13 cellular contexts compared by ENCODE assay signal in the genomic region with DNA sequence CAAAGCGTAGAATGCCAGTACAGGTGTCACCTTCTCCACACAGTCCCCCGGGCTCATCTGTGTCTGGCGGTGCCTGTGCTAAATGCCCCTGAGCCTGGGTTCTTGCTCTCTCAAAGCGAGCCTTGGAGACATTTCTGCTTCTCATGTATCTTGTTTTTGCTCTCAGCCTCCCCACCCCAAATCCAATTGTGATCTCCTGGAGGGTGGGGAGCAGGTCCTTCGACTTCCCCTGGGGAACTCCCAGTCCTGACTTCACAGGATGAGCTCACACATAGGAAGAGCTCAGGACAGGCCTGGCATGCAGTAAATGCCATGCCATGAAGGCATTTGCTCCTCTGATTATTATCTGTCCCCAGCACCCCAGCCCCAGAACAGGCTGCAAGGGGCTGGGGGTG. TPM values are rescaled to one million over a fixed set of nuclear protein-coding genes. Genes with fewer than 3 reads are reported as not detected.
A peak's percentile ranks its signal among the peaks of the same experiment; 100 is the strongest.
DNase-seq lines count a peak whose midpoint lies in the region; ATAC-seq and TF ChIP-seq lines count a peak whose summit lies in the region.
"Had no signal": no experiment of that assay in that cellular context is flagged by ENCODE, and none has a peak within 500 bp of the region (broad histone marks: within the 10 kb centered on the region; RNA-seq: fewer than 3 reads in every experiment).

No MANE protein-coding gene starts in this region.

- no peak for TF ChIP-seq POLR2A in heart left ventricle (IDR thresholded peaks at IDR 0.05)

- intact Hi-C loops in activated CD4-positive, alpha-beta T cell treated with anti-CD3 and anti-CD28 coated beads, Interleukin-2, amount 10 ng/mL, durations not matched to agents 24 days and 14 days (cut with micrococcal nuclease): no loop called here
- intact Hi-C loops in heart left ventricle (cut with DNase I): loop anchor here in 2 of 10 donors (5.0 to 10.0 kb wide), 2 partner anchors 55 to 248 kb away; no protein-coding TSS in a partner anchor

- H3K9me3 ChIP-seq in SK-N-MC (ENCODE audit: low read depth, low read length) (no peaks in the 10 kb centered on the region), heart left ventricle (no peaks in the 10 kb centered on the region)
- H3K9me3 ChIP-seq: uterus had no signal

- H3K36me3 Mint-ChIP-seq in activated CD4-positive, alpha-beta T cell treated with anti-CD3 and anti-CD28 coated beads, Interleukin-2, amount 10 ng/mL, durations not matched to agents 24 days and 14 days (ENCODE audit: low read depth): peaks cover 17% of the 10 kb centered on the region
- peaks cover 12% of the 10 kb centered on the region for H3K36me3 Mint-ChIP-seq in effector memory CD8-positive, alpha-beta T cell (ENCODE audit: insufficient read depth)
- H3K36me3 Mint-ChIP-seq in stimulated activated naive B cell treated with anti-CD40 and anti-IgM and Interleukin-4, amounts not matched to agents 10 μg/mL and 1 μg/mL and 100 μg/mL, for 72 hours: peaks cover 0 to 8% of the 10 kb centered on the region in 2 donors

- H3K4me1 Mint-ChIP-seq in activated CD4-positive, alpha-beta T cell treated with anti-CD3 and anti-CD28 coated beads, Interleukin-2, amount 10 ng/mL, durations not matched to agents 24 days and 14 days: peaks cover 63% of the 10 kb centered on the region
- peaks cover 58 to 68% of the 10 kb centered on the region in 2 donors for H3K4me1 Mint-ChIP-seq in effector memory CD8-positive, alpha-beta T cell (ENCODE audit: low read depth in 2 of 2)
- H3K4me1 Mint-ChIP-seq in stimulated activated naive B cell treated with anti-CD40 and anti-IgM and Interleukin-4, amounts not matched to agents 10 μg/mL and 1 μg/mL and 100 μg/mL, for 72 hours: peaks cover 46 to 52% of the 10 kb centered on the region in 2 donors

- H3K9ac ChIP-seq in SK-N-MC (ENCODE audit: insufficient read length): peak overlapping the region; percentile 20

- H3K4me3 ChIP-seq in SK-N-MC (no peak overlapping the region), heart left ventricle (no peak overlapping the region)
- H3K4me3 ChIP-seq: uterus had no signal

- DNase-seq in activated CD4-positive, alpha-beta T cell treated with anti-CD3 and anti-CD28 coated beads, Interleukin-2, amount 10 ng/mL, durations not matched to agents 24 days and 14 days: no peak
- DNase-seq in activated CD4-positive, alpha-beta T cell treated with anti-CD3 and anti-CD28 coated beads for 4 hours: no peak
- DNase-seq in SK-N-MC (ENCODE audit: low read depth, low spot score): no peak
- no peak for DNase-seq in effector memory CD8-positive, alpha-beta T cell
- no peak for DNase-seq in stimulated activated naive B cell treated with anti-CD40 and anti-IgM and Interleukin-4, amounts not matched to agents 10 μg/mL and 1 μg/mL and 100 μg/mL, for 72 hours
- DNase-seq in heart left ventricle: no peak
- no peak for DNase-seq in mucosa of gallbladder (ENCODE audit: low spot score)
- DNase-seq: activated effector memory CD4-positive, alpha-beta T cell treated with Interleukin-2 at 50 U/mL for 16 hours; cerebellar nuclear complex; hippocampal formation; uterus had no signal

- H3K4me3 Mint-ChIP-seq in activated CD4-positive, alpha-beta T cell treated with anti-CD3 and anti-CD28 coated beads, Interleukin-2, amount 10 ng/mL, durations not matched to agents 24 days and 14 days: peak overlapping the region; percentile 63
- peak overlapping the region in 1 of 2 donors; percentile 31 for H3K4me3 Mint-ChIP-seq in effector memory CD8-positive, alpha-beta T cell
- peak overlapping the region in 1 of 2 donors; percentile 42 for H3K4me3 Mint-ChIP-seq in stimulated activated naive B cell treated with anti-CD40 and anti-IgM and Interleukin-4, amounts not matched to agents 10 μg/mL and 1 μg/mL and 100 μg/mL, for 72 hours

- H3K27me3 ChIP-seq in heart left ventricle: no peaks in the 10 kb centered on the region
- H3K27me3 ChIP-seq: uterus had no signal

- 83 to 91% (median 87%) methylated on average over 5 of the region's 5 CpGs for WGBS in heart left ventricle, 4 donors

- H3K27ac Mint-ChIP-seq in activated CD4-positive, alpha-beta T cell treated with anti-CD3 and anti-CD28 coated beads, Interleukin-2, amount 10 ng/mL, durations not matched to agents 24 days and 14 days: peak overlapping the region; percentile 45
- H3K27ac Mint-ChIP-seq in effector memory CD8-positive, alpha-beta T cell: peak overlapping the region; percentile 84 to 94
- peak overlapping the region; percentile 11 for H3K27ac Mint-ChIP-seq in stimulated activated naive B cell treated with anti-CD40 and anti-IgM and Interleukin-4, amounts not matched to agents 10 μg/mL and 1 μg/mL and 100 μg/mL, for 72 hours

- H3K4me1 ChIP-seq in heart left ventricle: peaks cover 0 to 58% (median 35%) of the 10 kb centered on the region in 12 donors
- H3K4me1 ChIP-seq: uterus had no signal

- no peak for ATAC-seq in effector memory CD8-positive, alpha-beta T cell (replicated peaks)
- peak; percentile 45 to 51 for ATAC-seq in stimulated activated naive B cell treated with anti-CD40 and anti-IgM and Interleukin-4, amounts not matched to agents 10 μg/mL and 1 μg/mL and 100 μg/mL, for 72 hours (replicated peaks)
- no peak for ATAC-seq in GM21825 (IDR thresholded peaks at IDR 0.05; ENCODE audit: unreplicated experiment)
- no peak for ATAC-seq in heart left ventricle
- ATAC-seq: esophagus mucosa had no signal

- no peaks in the 10 kb centered on the region for H3K9me3 Mint-ChIP-seq in activated CD4-positive, alpha-beta T cell treated with anti-CD3 and anti-CD28 coated beads, Interleukin-2, amount 10 ng/mL, durations not matched to agents 24 days and 14 days
- H3K9me3 Mint-ChIP-seq in effector memory CD8-positive, alpha-beta T cell: no peaks in the 10 kb centered on the region
- H3K9me3 Mint-ChIP-seq in stimulated activated naive B cell treated with anti-CD40 and anti-IgM and Interleukin-4, amounts not matched to agents 10 μg/mL and 1 μg/mL and 100 μg/mL, for 72 hours: no peaks in the 10 kb centered on the region

- no peaks in the 10 kb centered on the region for H3K36me3 ChIP-seq in SK-N-MC (ENCODE audit: insufficient read depth, low read length)
- H3K36me3 ChIP-seq in heart left ventricle: no peaks in the 10 kb centered on the region
- H3K36me3 ChIP-seq: uterus had no signal

- no peak overlapping the region for H3K27ac ChIP-seq in SK-N-MC
- peak overlapping the region in 1 of 12 donors; percentile 77 for H3K27ac ChIP-seq in heart left ventricle
- H3K27ac ChIP-seq: uterus had no signal

- no peak for TF ChIP-seq CTCF in heart left ventricle (IDR thresholded peaks at IDR 0.05)

- H3K27me3 Mint-ChIP-seq in activated CD4-positive, alpha-beta T cell treated with anti-CD3 and anti-CD28 coated beads, Interleukin-2, amount 10 ng/mL, durations not matched to agents 24 days and 14 days: no peaks in the 10 kb centered on the region
- H3K27me3 Mint-ChIP-seq in effector memory CD8-positive, alpha-beta T cell: no peaks in the 10 kb centered on the region
- peaks cover 0 to 6% of the 10 kb centered on the region in 2 donors for H3K27me3 Mint-ChIP-seq in stimulated activated naive B cell treated with anti-CD40 and anti-IgM and Interleukin-4, amounts not matched to agents 10 μg/mL and 1 μg/mL and 100 μg/mL, for 72 hours

RNA-seq across cellular contexts. Expression of a gene that starts 58.1 kb away (rescaled TPM):
- total RNA-seq in activated CD4-positive, alpha-beta T cell treated with anti-CD3 and anti-CD28 coated beads, Interleukin-2, amount 10 ng/mL, durations not matched to agents 24 days and 14 days: 13.0 and 18.0 TPM in 2 replicates
- 10 to 100 TPM in 2 of 9 donors, 1 to 10 TPM in 7; 3.1 to 15.0 (median 6.7) TPM for total RNA-seq in heart left ventricle
- polyA plus RNA-seq in heart left ventricle: 1 to 10 TPM; 2.6 to 7.4 TPM
- 53.0 TPM for total RNA-seq in mucosa of gallbladder

Comparison
In these comparisons a context has a peak if more than half of its experiments do, and no peak if none do; other contexts are left out.
1. H3K27ac Mint-ChIP-seq: peak in every context shown above with its lines; median percentile 89 in effector memory CD8-positive, alpha-beta T cell; 45 in activated CD4-positive, alpha-beta T cell treated with anti-CD3 and anti-CD28 coated beads, Interleukin-2, amount 10 ng/mL, durations not matched to agents 24 days and 14 days; 11 in stimulated activated naive B cell treated with anti-CD40 and anti-IgM and Interleukin-4, amounts not matched to agents 10 μg/mL and 1 μg/mL and 100 μg/mL, for 72 hours.
2. ATAC-seq: peak in stimulated activated naive B cell treated with anti-CD40 and anti-IgM and Interleukin-4, amounts not matched to agents 10 μg/mL and 1 μg/mL and 100 μg/mL, for 72 hours (2 of 2); none in effector memory CD8-positive, alpha-beta T cell (single experiment), GM21825 (single experiment) and heart left ventricle (0 of 4).